8 cellular contexts compared by ENCODE assay signal in the genomic region with DNA sequence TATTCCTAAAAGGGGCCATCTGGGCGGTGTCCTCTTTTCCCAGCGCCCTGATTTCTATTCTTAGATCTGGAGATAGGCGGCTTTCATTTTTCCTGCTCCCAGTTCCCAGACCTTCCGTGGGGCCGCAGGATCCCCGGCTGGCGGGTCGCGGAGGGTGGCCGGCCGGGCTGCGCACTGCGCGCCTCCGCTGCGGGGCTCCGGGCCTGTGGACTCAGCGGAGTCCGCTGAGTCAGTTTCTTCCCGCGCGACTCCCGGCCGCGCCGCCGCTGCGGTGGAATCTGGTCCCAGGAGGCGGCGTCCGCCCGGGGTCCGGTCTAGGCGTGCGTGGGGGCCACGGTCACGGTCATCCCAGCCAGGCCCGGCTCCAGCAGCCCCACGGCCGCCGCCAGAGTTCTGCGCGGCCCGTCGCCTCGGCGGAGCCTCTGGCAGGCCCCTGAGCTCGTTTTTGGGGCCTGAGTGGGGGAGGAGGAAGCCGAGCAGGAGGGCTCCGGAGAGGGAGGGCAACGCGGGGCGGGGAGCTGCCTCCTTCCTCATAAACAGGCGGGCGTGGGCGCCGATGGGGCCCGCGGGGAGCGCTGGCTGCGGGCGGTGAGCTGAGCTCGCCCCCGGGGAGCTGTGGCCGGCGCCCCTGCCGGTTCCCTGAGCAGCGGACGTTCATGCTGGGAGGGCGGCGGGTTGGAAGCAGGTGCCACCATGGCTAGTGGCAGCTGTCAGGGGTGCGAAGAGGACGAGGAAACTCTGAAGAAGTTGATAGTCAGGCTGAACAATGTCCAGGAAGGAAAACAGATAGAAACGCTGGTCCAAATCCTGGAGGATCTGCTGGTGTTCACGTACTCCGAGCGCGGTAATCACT. TPM values are rescaled to one million over a fixed set of nuclear protein-coding genes. Genes with fewer than 3 reads are reported as not detected.
DNase-seq lines count a peak whose midpoint lies in the region; ATAC-seq and TF ChIP-seq lines count a peak whose summit lies in the region.

Gene LRRK2, plus strand, starts transcription at position 559 of the 853 bp plus-strand sequence. Its CDS starts 135 bp downstream, at position 694.

- no peaks in the 10 kb centered on the region for H4K20me1 ChIP-seq in osteoblast (ENCODE audit: insufficient read depth, low read length)

- peaks cover 4% of the 10 kb centered on the region for H3K9me3 Mint-ChIP-seq in activated naive CD4-positive, alpha-beta T cell treated with anti-CD3 and anti-CD28 coated beads, Interleukin-2, amount 50 U/mL, for 24 hours

- H3K79me2 ChIP-seq in osteoblast (ENCODE audit: insufficient read depth, low read length), result no peaks in the 10 kb centered on the region

- H3K36me3 Mint-ChIP-seq in activated naive CD4-positive, alpha-beta T cell treated with anti-CD3 and anti-CD28 coated beads, Interleukin-2, amount 50 U/mL, for 24 hours, result no peaks in the 10 kb centered on the region

- H3K4me1 ChIP-seq in Panc1 (ENCODE audit: control insufficient read depth, insufficient read depth, low read length) (peaks cover 3% of the 10 kb centered on the region; the same call in 1 of the 2 replicates), osteoblast (ENCODE audit: insufficient read depth, low read length) (peaks cover 22% of the 10 kb centered on the region), vagina (peaks cover 21% of the 10 kb centered on the region)

- peaks cover 37% of the 10 kb centered on the region for H3K27me3 Mint-ChIP-seq in activated naive CD4-positive, alpha-beta T cell treated with anti-CD3 and anti-CD28 coated beads, Interleukin-2, amount 50 U/mL, for 24 hours

- H3K4me3 Mint-ChIP-seq in activated naive CD4-positive, alpha-beta T cell treated with anti-CD3 and anti-CD28 coated beads, Interleukin-2, amount 50 U/mL, for 24 hours, result peak within 1 kb of the TSS; percentile 20

- ATAC-seq in GM18867 (IDR thresholded peaks at IDR 0.05; ENCODE audit: unreplicated experiment), result peak; percentile 64
- ATAC-seq in HG03066 (IDR thresholded peaks at IDR 0.05; ENCODE audit: low read depth, unreplicated experiment), result peak; percentile 42
- peak; percentile 90 for ATAC-seq in Panc1

- peak within 1 kb of the TSS; percentile 78 for H2AFZ ChIP-seq in osteoblast (ENCODE audit: low read length)

- H3K36me3 ChIP-seq in Panc1 (ENCODE audit: control insufficient read depth, insufficient read depth, low read length) (no peaks in the 10 kb centered on the region; the same call in 1 of the 2 replicates), osteoblast (ENCODE audit: insufficient read depth, low read length) (no peaks in the 10 kb centered on the region), vagina (no peaks in the 10 kb centered on the region)

- H3K4me3 ChIP-seq in AG04450 (ENCODE audit: low read depth, low read length), result peak within 1 kb of the TSS; percentile 48
- H3K4me3 ChIP-seq in Panc1 (ENCODE audit: low read depth in 2 of 2, low read length in 2 of 2), result peak within 1 kb of the TSS; percentile 48 to 49
- peak within 1 kb of the TSS; percentile 78 for H3K4me3 ChIP-seq in osteoblast (ENCODE audit: insufficient read depth, low read length)
- peak within 1 kb of the TSS; percentile 76 to 82 for H3K4me3 ChIP-seq in vagina

- CTCF ChIA-PET in AG04450 (lab: Charles Lee), result interaction anchor here (0.8 kb wide), 1 partner anchor 118 kb away, joined by 3 read pairs; no protein-coding TSS in a partner anchor
- CTCF ChIA-PET in Panc1 (lab: Charles Lee), result no interaction called here

- H3K27ac ChIP-seq in AG04450 (ENCODE audit: low read depth, low read length) (no peak within 1 kb of the TSS), Panc1 (ENCODE audit: low read length) (no peak within 1 kb of the TSS), osteoblast (ENCODE audit: low read depth, low read length) (peak within 1 kb of the TSS; percentile 75), vagina (peak within 1 kb of the TSS; percentile 96)

- POLR2A ChIA-PET in AG04450 (lab: Yijun Ruan, JAX) (no interaction called here), Panc1 (lab: Charles Lee) (interaction anchor here (0.6 kb wide), 1 partner anchor 234 kb away, joined by 5 read pairs; no protein-coding TSS in a partner anchor)

- H3K9me3 ChIP-seq in AG04450 (ENCODE audit: control insufficient read depth, insufficient read depth, low read length), result no peaks in the 10 kb centered on the region
- H3K9me3 ChIP-seq in Panc1 (ENCODE audit: control insufficient read depth, insufficient read depth, low read depth, low read length), result no peaks in the 10 kb centered on the region
- no peaks in the 10 kb centered on the region for H3K9me3 ChIP-seq in osteoblast (ENCODE audit: low read depth, low read length)
- no peaks in the 10 kb centered on the region for H3K9me3 ChIP-seq in vagina

- H3K4me2 ChIP-seq in osteoblast (ENCODE audit: insufficient read depth, low read length), result peak within 1 kb of the TSS; percentile 70

- H3K27ac Mint-ChIP-seq in activated naive CD4-positive, alpha-beta T cell treated with anti-CD3 and anti-CD28 coated beads, Interleukin-2, amount 50 U/mL, for 24 hours, result no peak within 1 kb of the TSS

- intact Hi-C loops in Panc1 (cut with micrococcal nuclease; ENCODE audit: unreplicated experiment) (no loop called here), head of caudate nucleus (cut with DNase I) (no loop called here), vagina (cut with DNase I) (no loop called here)

- in situ Hi-C loops in Panc1 (cut with HindIII; ENCODE audit: low pct_unique_long_range_greater_than_20kb, low sequenced_read_pairs), result no loop called here

- DNase-seq in AG04450 (ENCODE audit: low read depth, low spot score) (no peak), Panc1 (ENCODE audit: low read depth, low spot score) (no peak), head of caudate nucleus (peak; percentile 12 to 88 (median 72)), osteoblast (ENCODE audit: insufficient read length, low spot score, missing footprints) (peak; percentile 89), vagina (ENCODE audit: extremely low spot score in 2 of 2) (peak in 1 of 2 donors; percentile 92)

- peak in 1 of 2 donors; percentile 43 for TF ChIP-seq POLR2A in vagina (IDR thresholded peaks at IDR 0.05)

- H3K27me3 ChIP-seq in AG04450 (ENCODE audit: control insufficient read depth, insufficient read depth, low read length) (peaks cover 2% of the 10 kb centered on the region), Panc1 (ENCODE audit: control insufficient read depth, insufficient read depth, low read length) (peaks cover 32% of the 10 kb centered on the region), osteoblast (ENCODE audit: insufficient read depth, low read length) (no peaks in the 10 kb centered on the region), vagina (no peaks in the 10 kb centered on the region)

- peaks cover 8% of the 10 kb centered on the region for H3K4me1 Mint-ChIP-seq in activated naive CD4-positive, alpha-beta T cell treated with anti-CD3 and anti-CD28 coated beads, Interleukin-2, amount 50 U/mL, for 24 hours

- BruUV-seq in Panc1 (replicated peaks; lab: Mats Ljungman, UMichigan), result no TSS peak

- TF ChIP-seq CTCF in AG04450 (IDR thresholded peaks at IDR 0.05; ENCODE audit: low read depth, low read length), result no peak
- TF ChIP-seq CTCF in Panc1 (IDR thresholded peaks at IDR 0.05), result no peak
- no peak for TF ChIP-seq CTCF in osteoblast (IDR thresholded peaks at IDR 0.05; ENCODE audit: extremely low read depth, low read depth, low read length)
- no peak for TF ChIP-seq CTCF in vagina (IDR thresholded peaks at IDR 0.05)

RNA-seq across cellular contexts. Expression of gene LRRK2, which starts in this region (rescaled TPM):
- 1.4 and 2.6 TPM in 2 replicates for polyA plus RNA-seq in AG04450 (2011; rRNA removed)
- 1.8 and 2.7 TPM in 2 replicates for polyA minus RNA-seq in AG04450 (2011; rRNA and poly(A)+ RNA removed)
- total RNA-seq in Panc1 (2021; ENCODE audit: unreplicated experiment) (0.13 TPM), osteoblast (5.0 and 5.1 TPM in 2 replicates), vagina (37.1 TPM)
- polyA plus RNA-seq in Panc1 (2012; ENCODE audit: insufficient read length), result not detected

Comparison
In these comparisons a context has a peak if more than half of its experiments do, and no peak if none do; other contexts are left out.
1. Peak in ATAC-seq and H3K4me3 ChIP-seq in Panc1; RNA of the gene not detected or under 1 TPM.
2. DNase-seq: peak in head of caudate nucleus (42 of 42) and osteoblast (single experiment); none in AG04450 (single experiment) and Panc1 (single experiment).
3. H3K27ac ChIP-seq: peak in osteoblast (single experiment) and vagina (single experiment); none in AG04450 (single experiment) and Panc1 (single experiment).
4. Peak in every context shown above with its lines, with median percentiles within 50 percentile points of each other: H3K4me3 ChIP-seq and ATAC-seq.